9 cellular contexts compared by ENCODE assay signal in genomic region chr21:45621435-45622331, GRCh38. TPM values are rescaled to one million over a fixed set of nuclear protein-coding genes. Genes with fewer than 3 reads are reported as not detected.
DNase-seq lines count a peak whose midpoint lies in the region; FAIRE-seq and TF ChIP-seq lines count a peak whose summit lies in the region.
"Not testable (repeated sequence)": the region's sequence is repeated elsewhere in the genome, so short reads cannot be mapped to it uniquely, and the experiment has no call there.
"Had no signal": no experiment of that assay in that cellular context is flagged by ENCODE, and none has a peak within 500 bp of the region (broad histone marks: within the 10 kb centered on the region; RNA-seq: fewer than 3 reads in every experiment).

No MANE protein-coding gene starts in this region.

- FAIRE-seq in H1 (lab: Jason Lieb, UNC), result not testable (repeated sequence)

- H3K36me3 ChIP-seq in WERI-Rb-1; H1 (ENCODE audit: control insufficient read depth in 2 of 4, insufficient read depth in 4 of 4, low read length in 3 of 4): not testable (repeated sequence)

- not testable (repeated sequence) for H3K23me2 ChIP-seq in H1 (ENCODE audit: low read depth, low read length)

- CTCF ChIA-PET in H1 (lab: Charles Lee; ENCODE audit: partially characterized antibody), result interaction anchor here (1.1 kb wide), 2 partner anchors 19 to 27 kb away, joined by 3 read pairs; no protein-coding TSS in a partner anchor

- H2BK12ac ChIP-seq in H1 (ENCODE audit: low read depth, low read length), result not testable (repeated sequence)

- 0 out of 2 replicates have a peak overlapping the region, but pooled peaks have one; percentile 40 for H4K8ac ChIP-seq in H1 (ENCODE audit: extremely low read depth, insufficient read depth, low read length)

- not testable (repeated sequence) for H3K27ac ChIP-seq in WERI-Rb-1; H1 (ENCODE audit: low read depth, low read length)

- not testable (repeated sequence) for H3K9me3 ChIP-seq in WERI-Rb-1 (ENCODE audit: severe bottlenecking); H1 (ENCODE audit: insufficient read depth in 2 of 2, low read depth in 1 of 2, low read length in 1 of 2)

- H3K14ac ChIP-seq in H1 (ENCODE audit: insufficient read length), result not testable (repeated sequence)

- not testable (repeated sequence) for TF ChIP-seq CTCF in WERI-Rb-1 (IDR thresholded peaks at IDR 0.05; ENCODE audit: low read depth, low read length); H1 (IDR thresholded peaks at IDR 0.05; ENCODE audit: control extremely low read depth in 1 of 3, insufficient read depth in 1 of 3, low read depth in 1 of 3, low read length in 3 of 3)

- H3K79me2 ChIP-seq in H1 (ENCODE audit: control insufficient read depth in 1 of 2, insufficient read depth in 2 of 2, low read length in 2 of 2), result not testable (repeated sequence)

- not testable (repeated sequence) for H2BK120ac ChIP-seq in H1 (replicated peaks; ENCODE audit: low read depth, low read length)

- H4K91ac ChIP-seq in H1 (replicated peaks; ENCODE audit: insufficient read length, low read length), result peak overlapping the region; percentile 79

- not testable (repeated sequence) for H2BK5ac ChIP-seq in H1 (ENCODE audit: low read depth, low read length)

- TF ChIP-seq RAD21 in H1 (IDR thresholded peaks at IDR 0.05 in 1 of 2, conservative IDR thresholded peaks at IDR 0.05 in 1 of 2; ENCODE audit: low read depth in 2 of 2, low read length in 2 of 2), result not testable (repeated sequence)

- H3K56ac ChIP-seq in H1 (replicated peaks; ENCODE audit: insufficient read length, low read depth, low read length), result not testable (repeated sequence)

- not testable (repeated sequence) for H3K79me1 ChIP-seq in H1 (ENCODE audit: low read depth, low read length)

- not testable (repeated sequence) for H2AK5ac ChIP-seq in H1 (ENCODE audit: low read depth, low read length)

- H3K18ac ChIP-seq in H1 (ENCODE audit: extremely low read depth, low read length), result not testable (repeated sequence)

- not testable (repeated sequence) for H3K9ac ChIP-seq in H1 (replicated peaks in 1 of 4; ENCODE audit: extremely low read depth in 1 of 4, low read depth in 3 of 4, low read length in 3 of 4)

- H3K27me3 ChIP-seq in WERI-Rb-1 (ENCODE audit: insufficient read depth, low read depth, severe bottlenecking); H1 (replicated peaks in 1 of 4; ENCODE audit: control insufficient read depth in 3 of 4, extremely low read depth in 1 of 4, insufficient read depth in 3 of 4, low read length in 3 of 4): not testable (repeated sequence)

- H4K5ac ChIP-seq in H1 (ENCODE audit: insufficient read length, low read depth, low read length), result not testable (repeated sequence)

- H2AFZ ChIP-seq in H1 (ENCODE audit: low read length), result not testable (repeated sequence)

- not testable (repeated sequence) for H4K20me1 ChIP-seq in H1 (replicated peaks in 1 of 2; ENCODE audit: control insufficient read depth in 1 of 2, insufficient read depth in 2 of 2, low read length in 2 of 2)

- not testable (repeated sequence) for TF ChIP-seq EP300 in H1 (IDR thresholded peaks at IDR 0.05; ENCODE audit: borderline replicate concordance in 1 of 2, low read depth in 2 of 2, low read length in 2 of 2)

- POLR2A ChIA-PET in H1 (lab: Charles Lee; ENCODE audit: partially characterized antibody), result not testable (repeated sequence)

- DNase-seq in DMS79 treated with DMSO at 0.1 percent for 48 hours (lab: John Stamatoyannopoulos, UW), result peak; percentile 7
- peak; percentile 44 for DNase-seq in RPMI8226
- DNase-seq in WERI-Rb-1, result peak; percentile 9
- peak; percentile 24 for DNase-seq in activated effector memory CD4-positive, alpha-beta T cell treated with anti-CD3 and anti-CD28 coated beads, Interleukin-2, amount 50 U/mL, for 16 hours
- DNase-seq in H1 (ENCODE audit: low read depth in 1 of 2, low spot score in 2 of 2), result not testable (repeated sequence)
- DNase-seq in mesenteric fat pad (ENCODE audit: low spot score), result peak; percentile 55
- peak; percentile 14 for DNase-seq in stimulated activated CD8-positive, alpha-beta memory T cell treated with anti-CD3 and anti-CD28 coated beads, Interleukin-4, amount 100 ng/mL, for 48 hours

- WGBS in H1 (ENCODE audit: extremely low coverage in 1 of 2, insufficient coverage in 1 of 2, insufficient read length in 1 of 2, insufficient replicate concordance in 2 of 2, low coverage in 1 of 2, low lambda C conversion rate in 2 of 2, missing lambda C conversion rate in 1 of 2), 2 experiments, result 89% methylated on average over 10 of the region's 10 CpGs; no CpG with 5 or more reads in 1 of the 2 experiments

- not testable (repeated sequence) for TF ChIP-seq POLR2A in H1 (IDR thresholded peaks at IDR 0.05; ENCODE audit: control extremely low read depth in 1 of 2, low read depth in 2 of 2, low read length in 2 of 2)

- not testable (repeated sequence) for H3K4me2 ChIP-seq in H1 (ENCODE audit: insufficient read depth in 1 of 2, low read depth in 2 of 2, low read length in 2 of 2)

- not testable (repeated sequence) for H3K4me3 ChIP-seq in WERI-Rb-1 (ENCODE audit: low read depth, low read length); H1 (ENCODE audit: extremely low read depth in 1 of 4, insufficient read depth in 2 of 4, low read depth in 3 of 4, low read length in 4 of 4)

- H3K23ac ChIP-seq in H1 (ENCODE audit: insufficient read length), result not testable (repeated sequence)

- H3K4me1 ChIP-seq in H1 (replicated peaks in 1 of 4; ENCODE audit: control insufficient read depth in 3 of 4, insufficient read depth in 4 of 4, low read length in 3 of 4), result not testable (repeated sequence)

- not testable (repeated sequence) for H3K4ac ChIP-seq in H1 (replicated peaks; ENCODE audit: insufficient read length, low read depth, low read length)

- H2BK20ac ChIP-seq in H1 (ENCODE audit: low read length), result not testable (repeated sequence)

- H2BK15ac ChIP-seq in H1 (ENCODE audit: low read length), result not testable (repeated sequence)

RNA-seq across cellular contexts. Expression of gene PCBP3, which starts 21.8 kb away (rescaled TPM):
- total RNA-seq in H1 (2021; fragmentation: NEBNext Ultra II Directional; extraction: Animal tissue kit (Norgen Biotek cat#: 25700)), result 6.3 TPM in 2 replicates
- polyA plus RNA-seq in H1 (2011; rRNA removed), result 3.5 and 7.3 TPM in 2 replicates
- 3.1 TPM for polyA plus RNA-seq in H1 (2011; cell fraction: cytosol; rRNA removed)
- polyA plus RNA-seq in H1 (2011; cell fraction: nucleus; rRNA removed), result 12.8 TPM
- polyA plus RNA-seq in H1 (2012, experiment 1 of 2), result 7.9 to 9.2 TPM (median 8.4 TPM) in 4 replicates
- polyA plus RNA-seq in H1 (2012, experiment 2 of 2), result 6.9 TPM
- 4.4 TPM for polyA plus RNA-seq in H1 (2013, experiment 1 of 2)
- polyA plus RNA-seq in H1 (2013, experiment 2 of 2), result 5.4 TPM
- 10.6 and 11.2 TPM in 2 replicates for polyA minus RNA-seq in H1 (2011; rRNA and poly(A)+ RNA removed)
- 4.0 TPM for polyA minus RNA-seq in H1 (2011; cell fraction: cytosol; rRNA and poly(A)+ RNA removed)
- polyA minus RNA-seq in H1 (2011; cell fraction: nucleus; rRNA and poly(A)+ RNA removed), result 17.3 TPM
- total RNA-seq in mesenteric fat pad, result 32.4 TPM
- total RNA-seq: A172, HT-29 had no signal
